8 cellular contexts compared by ENCODE assay signal in genomic region chr2:224039080-224039769, GRCh38. TPM values are rescaled to one million over a fixed set of nuclear protein-coding genes. Genes with fewer than 3 reads are reported as not detected.
DNase-seq lines count a peak whose midpoint lies in the region; ATAC-seq and TF ChIP-seq lines count a peak whose summit lies in the region.

TSS of gene SERPINE2 (minus strand) at chr2:224039286. CDS start at chr2:224001900, 37,386 bp downstream.

- H3K9me2 ChIP-seq in SU-DHL-6 (replicated peaks; ENCODE audit: insufficient read depth, low read length) = no peaks in the 10 kb centered on the region

- ATAC-seq in GM21367 (IDR thresholded peaks at IDR 0.05; ENCODE audit: unreplicated experiment) (peak; percentile 50), right cardiac atrium (peak; percentile 81 to 87)

- no peaks in the 10 kb centered on the region for H4K20me1 ChIP-seq in SU-DHL-6 (ENCODE audit: low read depth, low read length)

- H3K4me2 ChIP-seq in SU-DHL-6 (ENCODE audit: low read depth, low read length, poor library complexity, severe bottlenecking) = peak within 1 kb of the TSS; percentile 37

- no peaks in the 10 kb centered on the region for H3K79me2 ChIP-seq in SU-DHL-6 (ENCODE audit: insufficient read depth, low read length)

- DNase-seq in COLO829 (ENCODE audit: low spot score) (peak; percentile 82), amygdala (lab: John Stamatoyannopoulos, UW) (peak in 54 of 56 donors; percentile 5 to 85 (median 64)), right cardiac atrium (peak; percentile 74 to 87 (median 84)), prostate gland (ENCODE audit: low spot score) (peak; percentile 31), GM19240 (ENCODE audit: insufficient read length, low spot score) (no peak)

- WGBS in HUES64 = under 1% methylated on average over 91 of the region's 91 CpGs
- under 1% methylated on average over 91 of the region's 91 CpGs for WGBS in right cardiac atrium
- 2% methylated on average over 31 of the region's 91 CpGs for WGBS in prostate gland

- intact Hi-C loops in right cardiac atrium (cut with DNase I) (loop anchor here in 1 of 4 donors (5.0 kb wide), 1 partner anchor 243 kb away; no protein-coding TSS in a partner anchor), prostate gland (cut with DNase I) (no loop called here)

- H3K9me3 ChIP-seq in HUES64 (ENCODE audit: insufficient read depth, low read depth, low read length) = no peaks in the 10 kb centered on the region
- H3K9me3 ChIP-seq in SU-DHL-6 (ENCODE audit: insufficient read depth, low read length) = no peaks in the 10 kb centered on the region
- no peaks in the 10 kb centered on the region for H3K9me3 ChIP-seq in right cardiac atrium (ENCODE audit: control insufficient read depth, low read length)
- H3K9me3 ChIP-seq in prostate gland = no peaks in the 10 kb centered on the region

- H3K4me3 ChIP-seq in HUES64 (ENCODE audit: low read length) (peak within 1 kb of the TSS; percentile 71), SU-DHL-6 (ENCODE audit: insufficient read depth, low read length, poor library complexity, severe bottlenecking) (peak within 1 kb of the TSS; percentile 27), right cardiac atrium (ENCODE audit: low read length) (peak within 1 kb of the TSS; percentile 72), prostate gland (peak within 1 kb of the TSS; percentile 45 to 54)

- TF ChIP-seq CTCF in SU-DHL-6 (IDR thresholded peaks at IDR 0.05; ENCODE audit: insufficient read depth, low read length, poor library complexity, severe bottlenecking) (no peak), prostate gland (IDR thresholded peaks at IDR 0.05) (peak in 3 of 4 experiments; percentile 29 to 38 (median 36))

- TF ChIP-seq POLR2A in prostate gland (IDR thresholded peaks at IDR 0.05) = no peak

- no peaks in the 10 kb centered on the region for H3F3A ChIP-seq in SU-DHL-6 (ENCODE audit: insufficient read depth)

- no peaks in the 10 kb centered on the region for H3K36me3 ChIP-seq in HUES64 (ENCODE audit: insufficient read depth, low read length)
- no peaks in the 10 kb centered on the region for H3K36me3 ChIP-seq in SU-DHL-6 (ENCODE audit: low read length)
- H3K36me3 ChIP-seq in prostate gland = no peaks in the 10 kb centered on the region

- peaks cover 12% of the 10 kb centered on the region for H3K4me1 ChIP-seq in HUES64 (ENCODE audit: insufficient read depth, low read length)
- H3K4me1 ChIP-seq in right cardiac atrium (ENCODE audit: control insufficient read depth, insufficient read depth, low read length) = peaks cover 3% of the 10 kb centered on the region
- peaks cover 2% of the 10 kb centered on the region for H3K4me1 ChIP-seq in prostate gland (replicated peaks)

- no peak within 1 kb of the TSS for H2AFZ ChIP-seq in SU-DHL-6 (ENCODE audit: low read depth, low read length, severe bottlenecking)

- H3K27ac ChIP-seq in HUES64 (ENCODE audit: low read depth, low read length) = peak within 1 kb of the TSS; percentile 42; the same call in 1 of the 2 replicates
- H3K27ac ChIP-seq in SU-DHL-6 (ENCODE audit: low read depth, low read length) = no peak within 1 kb of the TSS
- H3K27ac ChIP-seq in right cardiac atrium (ENCODE audit: low read length) = no peak within 1 kb of the TSS
- H3K27ac ChIP-seq in prostate gland = peak within 1 kb of the TSS in 1 of 2 donors; percentile 23

- H3K27me3 ChIP-seq in HUES64 (ENCODE audit: insufficient read depth, low read length) = peaks cover 44% of the 10 kb centered on the region
- H3K27me3 ChIP-seq in SU-DHL-6 (ENCODE audit: low read length) = no peaks in the 10 kb centered on the region
- no peaks in the 10 kb centered on the region for H3K27me3 ChIP-seq in right cardiac atrium (ENCODE audit: control insufficient read depth, insufficient read depth)
- H3K27me3 ChIP-seq in prostate gland (replicated peaks; ENCODE audit: insufficient read depth) = no peaks in the 10 kb centered on the region

- H3K9ac ChIP-seq in HUES64 (ENCODE audit: low read depth, low read length) (peak within 1 kb of the TSS; percentile 87), SU-DHL-6 (ENCODE audit: low read length) (no peak within 1 kb of the TSS)

RNA-seq across cellular contexts. Expression of gene SERPINE2, which starts in this region (rescaled TPM):
- 162 TPM for polyA plus RNA-seq in HUES64 (2013, experiment 1 of 2)
- 185 TPM for polyA plus RNA-seq in HUES64 (2013, experiment 2 of 2)
- total RNA-seq in right cardiac atrium = 10 to 100 TPM; 15.4 to 49.4 (median 25.6) TPM
- polyA plus RNA-seq in right cardiac atrium = 24.2 TPM
- total RNA-seq in prostate gland = 100 to 1,000 TPM in 1 of 2 donors, 1 to 10 TPM in 1; 2.4 to 158 TPM
